In genomic region chr2:206800501-206801416, GRCh38 we compare ENCODE assay signal across 1 cellular context.
TF ChIP-seq lines count a peak whose summit lies in the region.

No MANE protein-coding gene starts in this region.

TF ChIP-seq in H1, 55 proteins besides CTCF, POLR2A, EP300 and RAD21 (continued from another document):
- TF ChIP-seq E2F6 (IDR thresholded peaks at IDR 0.05) = no peak
- peak; percentile 22; the same call in 1 of the 2 replicates for TF ChIP-seq ATF2 (IDR thresholded peaks at IDR 0.05; ENCODE audit: low read length)
- no peak for TF ChIP-seq JUND (IDR thresholded peaks at IDR 0.05; ENCODE audit: low read length)
- TF ChIP-seq CREB1 (IDR thresholded peaks at IDR 0.05) = no peak
- TF ChIP-seq SP1 (IDR thresholded peaks at IDR 0.05; ENCODE audit: low read depth, low read length) = no peak
- no peak for TF ChIP-seq GTF2F1 (IDR thresholded peaks at IDR 0.05; ENCODE audit: borderline replicate concordance, low read depth, low read length)
- peak; percentile 22; the same call in 1 of the 2 replicates for TF ChIP-seq TEAD4 (IDR thresholded peaks at IDR 0.05; ENCODE audit: low read depth, low read length)
- TF ChIP-seq RFX5 (IDR thresholded peaks at IDR 0.05; ENCODE audit: borderline replicate concordance, low read depth, low read length) = peak; percentile 63; the same call in 1 of the 2 replicates
- TF ChIP-seq NRF1 (IDR thresholded peaks at IDR 0.05; ENCODE audit: low read depth, low read length) = no peak
- TF ChIP-seq SRF (IDR thresholded peaks at IDR 0.05; ENCODE audit: low read depth, low read length) = no peak
